Comparison of ENCODE assay signal across 17 cellular contexts in the genomic region with DNA sequence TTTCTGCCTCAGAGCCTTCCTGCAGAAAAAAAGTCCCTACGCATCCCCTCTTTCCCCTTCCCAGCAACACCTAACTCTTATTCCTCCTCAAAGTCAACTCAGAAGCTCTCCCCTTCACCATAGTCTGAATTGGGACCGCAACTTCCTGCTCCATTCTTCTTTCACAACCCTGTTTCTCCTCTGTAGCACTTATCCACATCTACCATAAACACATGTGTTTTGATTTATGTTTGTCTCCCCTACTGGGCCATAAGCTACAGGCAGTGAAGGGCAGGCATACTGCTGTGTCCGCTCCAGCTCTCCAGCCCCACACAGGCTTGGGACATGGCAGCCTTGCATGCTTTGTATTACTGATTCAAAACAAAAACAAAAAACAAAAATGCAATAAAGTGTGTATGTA. TPM values are rescaled to one million over a fixed set of nuclear protein-coding genes. Genes with fewer than 3 reads are reported as not detected.
"Had no signal": no experiment of that assay in that cellular context is flagged by ENCODE, and none has a peak within 500 bp of the region (broad histone marks: within the 10 kb centered on the region; RNA-seq: fewer than 3 reads in every experiment).

No MANE protein-coding gene starts in this region.

- H3K36me3 ChIP-seq: cardiac muscle cell had no signal

- H3K27ac ChIP-seq: cardiac muscle cell, epithelial cell of prostate had no signal

- H3K4me3 ChIP-seq: cardiac muscle cell had no signal

- H3K27me3 ChIP-seq: cardiac muscle cell had no signal

- FAIRE-seq: astrocyte had no signal

- DNase-seq: activated CD4-positive, alpha-beta T cell treated with anti-CD3 and anti-CD28 coated beads for 1 hour; activated CD4-positive, alpha-beta T cell treated with anti-CD3 and anti-CD28 coated beads, Interleukin-2, amount 50 U/mL, for 48 hours; activated gamma-delta T cell; activated naive CD8-positive, alpha-beta T cell treated with anti-CD3 and anti-CD28 coated beads for 36 hours; activated T-cell treated with anti-CD3 and anti-CD28 coated beads, Interleukin-2, amount 50 U/mL, for 48 hours; cortex of kidney; effector memory CD4-positive, alpha-beta T cell; foreskin fibroblast; glutamatergic neuron; mammary epithelial cell; nephron progenitor cell; stimulated activated CD4-positive, alpha-beta T cell treated with anti-CD3 and anti-CD28 coated beads, Interleukin-12 subunit alpha, Interleukin-12 subunit beta, amount 100 ng/mL, for 4 hours; stimulated activated naive CD4-positive, alpha-beta T cell had no signal

RNA-seq across cellular contexts. Expression of a gene that starts 5.9 kb away (rescaled TPM):
- total RNA-seq: activated naive CD8-positive, alpha-beta T cell treated with anti-CD3 and anti-CD28 coated beads for 36 hours; astrocyte; osteocyte had no signal
- polyA plus RNA-seq: mammary epithelial cell had no signal
